In the genomic region with DNA sequence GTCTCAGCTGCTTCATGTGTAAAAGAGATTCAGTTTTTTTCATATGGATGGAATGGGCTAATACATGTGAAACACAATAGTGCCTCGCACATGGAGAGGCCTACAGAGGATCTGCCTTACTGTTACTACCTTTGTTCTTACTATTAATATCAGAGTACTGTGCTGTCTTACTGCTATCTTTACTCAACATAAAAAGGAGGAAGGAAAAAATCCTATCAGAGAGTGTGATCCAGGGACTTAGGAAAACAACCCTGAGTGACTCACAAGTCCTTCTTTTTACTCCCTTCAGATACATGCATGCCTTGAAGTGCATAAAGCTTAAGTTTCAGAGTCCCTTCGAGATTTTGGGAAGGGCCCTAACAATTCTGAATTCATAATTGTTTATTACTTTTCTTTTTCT, we compare ENCODE assay signal across 28 cellular contexts.
DNase-seq lines count a peak whose midpoint lies in the region; ATAC-seq, FAIRE-seq and TF ChIP-seq lines count a peak whose summit lies in the region.
"Had no signal": no experiment of that assay in that cellular context is flagged by ENCODE, and none has a peak within 500 bp of the region (broad histone marks: within the 10 kb centered on the region; RNA-seq: fewer than 3 reads in every experiment).

No MANE protein-coding gene starts in this region.

- peaks cover 33% of the 10 kb centered on the region for H3K36me3 Mint-ChIP-seq in HFFc6 (ENCODE audit: low read depth)
- H3K36me3 Mint-ChIP-seq: activated naive CD8-positive, alpha-beta T cell treated with anti-CD3 and anti-CD28 coated beads, Interleukin-2, amount 10 ng/mL, durations not matched to agents 7 days and 5 days; stimulated activated effector memory CD8-positive, alpha-beta T cell treated with anti-CD3 and anti-CD28 coated beads, Interleukin-12 subunit alpha, Interleukin-12 subunit beta, amount 100 ng/mL, for 72 hours had no signal

- H4K20me1 ChIP-seq in K562 (replicated peaks; ENCODE audit: control insufficient read depth, insufficient read depth, low read length): no peaks in the 10 kb centered on the region

- no peaks in the 10 kb centered on the region for H3K27me3 Mint-ChIP-seq in HFFc6 (ENCODE audit: insufficient read depth)
- H3K27me3 Mint-ChIP-seq: activated naive CD8-positive, alpha-beta T cell treated with anti-CD3 and anti-CD28 coated beads, Interleukin-2, amount 10 ng/mL, durations not matched to agents 7 days and 5 days had no signal

- H3K4me1 Mint-ChIP-seq in HFFc6 (ENCODE audit: low read depth): peaks cover 32% of the 10 kb centered on the region
- H3K4me1 Mint-ChIP-seq: activated naive CD8-positive, alpha-beta T cell treated with anti-CD3 and anti-CD28 coated beads, Interleukin-2, amount 10 ng/mL, durations not matched to agents 7 days and 5 days; stimulated activated effector memory CD8-positive, alpha-beta T cell treated with anti-CD3 and anti-CD28 coated beads, Interleukin-12 subunit alpha, Interleukin-12 subunit beta, amount 100 ng/mL, for 72 hours had no signal

- TF ChIP-seq CTCF in HFFc6 (IDR thresholded peaks at IDR 0.05) (no peak), K562 (IDR thresholded peaks at IDR 0.05 in 2 of 3, conservative IDR thresholded peaks at IDR 0.05 in 1 of 3; ENCODE audit: insufficient read depth in 2 of 3, low read depth in 1 of 3, low read length in 3 of 3) (no peak)

- CTCF ChIA-PET in K562 (lab: Yijun Ruan, JAX; ENCODE audit: low intra/inter-chr PET ratio): no interaction called here

- no peaks in the 10 kb centered on the region for H3K4me1 ChIP-seq in K562 (replicated peaks in 1 of 2; ENCODE audit: control insufficient read depth in 2 of 2, insufficient read depth in 2 of 2, low read length in 2 of 2)
- H3K4me1 ChIP-seq: sigmoid colon, suprapubic skin had no signal

- H3K9me3 Mint-ChIP-seq in HFFc6: no peaks in the 10 kb centered on the region
- H3K9me3 Mint-ChIP-seq: activated T-helper 1 cell treated with anti-CD3 and anti-CD28 coated beads, Interleukin-12 subunit alpha, Interleukin-12 subunit beta, Interleukin-2, Interleukin-4 antibody, amounts not matched to agents 30 ng/mL and 10 ng/mL and 1 ng/mL, durations not matched to agents 14 hours and 24 hours and 36 hours; stimulated activated effector memory CD8-positive, alpha-beta T cell treated with anti-CD3 and anti-CD28 coated beads, Interleukin-12 subunit alpha, Interleukin-12 subunit beta, amount 100 ng/mL, for 72 hours had no signal

- no peaks in the 10 kb centered on the region for H3K9me3 ChIP-seq in K562 (replicated peaks; ENCODE audit: control insufficient read depth, insufficient read depth, low read depth, low read length)
- H3K9me3 ChIP-seq: sigmoid colon, suprapubic skin had no signal

- no peaks in the 10 kb centered on the region for H3K79me2 ChIP-seq in K562 (ENCODE audit: control insufficient read depth, insufficient read depth, low read length)

- WGBS in K562 (ENCODE audit: insufficient coverage, low coverage, missing lambda C conversion rate): 28% methylated on average over 2 of the region's 2 CpGs

- no peak overlapping the region for H3K9ac ChIP-seq in K562 (ENCODE audit: insufficient read depth in 1 of 2, low read depth in 2 of 2, low read length in 2 of 2)

- TF ChIP-seq RAD21 in K562 (CRISPR knock-in tag; conservative IDR thresholded peaks at IDR 0.05 in 1 of 2, IDR thresholded peaks at IDR 0.05 in 1 of 2): no peak

- no peaks in the 10 kb centered on the region for H3K9me1 ChIP-seq in K562 (ENCODE audit: control insufficient read depth, insufficient read depth, low read length)

- in situ Hi-C loops in K562 (cut with MboI): no loop called here

- POLR2A ChIA-PET in K562 (lab: Yijun Ruan, JAX): no interaction called here

- H3K4me3 ChIP-seq in K562: no peak overlapping the region
- H3K4me3 ChIP-seq: sigmoid colon, suprapubic skin had no signal

- no peak for FAIRE-seq in K562 (lab: Jason Lieb, UNC)
- FAIRE-seq: bronchial epithelial cell, urothelium cell line had no signal

- no peak for TF ChIP-seq EP300 in K562 (IDR thresholded peaks at IDR 0.05; ENCODE audit: low read length)

- DNase-seq in AG08395 (ENCODE audit: low spot score): peak; percentile 14
- peak; percentile 26 for DNase-seq in HFFc6
- peak in 1 of 4 experiments; percentile 4 for DNase-seq in K562 (ENCODE audit: extremely low read depth in 1 of 4, low spot score in 3 of 4)
- peak; percentile 46 for DNase-seq in iris pigment epithelial cell (ENCODE audit: low read depth)
- DNase-seq in activated naive CD4-positive, alpha-beta T cell treated with Interleukin-2 at 50 U/mL for 16 hours: no peak
- DNase-seq in DMS 273 (lab: John Stamatoyannopoulos, UW; ENCODE audit: unreplicated experiment): no peak
- DNase-seq: activated CD4-positive, alpha-beta T cell treated with anti-CD3 and anti-CD28 coated beads for 4 hours; activated naive CD8-positive, alpha-beta T cell treated with anti-CD3 and anti-CD28 coated beads, Interleukin-2, amount 10 ng/mL, durations not matched to agents 7 days and 5 days; cortex of kidney; foreskin melanocyte; islet precursor cell; KG1; NCI-H1092; NCI-H1930; NCI-H226; OCI-M1; posterior cingulate gyrus; sigmoid colon; stimulated activated CD4-positive, alpha-beta T cell treated with anti-CD3 and anti-CD28 coated beads, Interleukin-1b, Interleukin-23, amount 100 ng/mL, for 48 hours; SW 1271 had no signal

- intact Hi-C loops in K562 (cut with micrococcal nuclease): no loop called here

- no peak overlapping the region for H3K27ac ChIP-seq in K562 (ENCODE audit: extremely low read depth, low read depth, low read length)
- H3K27ac ChIP-seq: sigmoid colon, suprapubic skin had no signal

- no peaks in the 10 kb centered on the region for H3K27me3 ChIP-seq in K562 (ENCODE audit: control insufficient read depth in 2 of 2, insufficient read depth in 2 of 2, low read length in 2 of 2)
- H3K27me3 ChIP-seq: sigmoid colon, suprapubic skin had no signal

- peaks cover 3% of the 10 kb centered on the region; the same call in 1 of the 3 replicates for H3K36me3 ChIP-seq in K562 (ENCODE audit: control insufficient read depth, insufficient read depth, low read length)
- H3K36me3 ChIP-seq: sigmoid colon had no signal

- no peak for TF ChIP-seq POLR2A in K562 (conservative IDR thresholded peaks at IDR 0.05)

- ATAC-seq in K562 (no peak; the same call in 1 of the 3 replicates), GM19023 (IDR thresholded peaks at IDR 0.05; ENCODE audit: unreplicated experiment) (no peak), GM21390 (IDR thresholded peaks at IDR 0.05; ENCODE audit: unreplicated experiment) (no peak)
- ATAC-seq: HCT116; stimulated activated effector memory CD8-positive, alpha-beta T cell treated with anti-CD3 and anti-CD28 coated beads, Interleukin-12 subunit alpha, Interleukin-12 subunit beta, amount 100 ng/mL, for 72 hours had no signal

- no peak overlapping the region for H3K4me2 ChIP-seq in K562 (ENCODE audit: insufficient read depth, low read length)

- peak overlapping the region; percentile 42 for H3K27ac Mint-ChIP-seq in HFFc6
- H3K27ac Mint-ChIP-seq: activated naive CD8-positive, alpha-beta T cell treated with anti-CD3 and anti-CD28 coated beads, Interleukin-2, amount 10 ng/mL, durations not matched to agents 7 days and 5 days; activated T-helper 1 cell treated with anti-CD3 and anti-CD28 coated beads, Interleukin-12 subunit alpha, Interleukin-12 subunit beta, Interleukin-2, Interleukin-4 antibody, amounts not matched to agents 30 ng/mL and 10 ng/mL and 1 ng/mL, durations not matched to agents 14 hours and 24 hours and 36 hours; stimulated activated effector memory CD8-positive, alpha-beta T cell treated with anti-CD3 and anti-CD28 coated beads, Interleukin-12 subunit alpha, Interleukin-12 subunit beta, amount 100 ng/mL, for 72 hours had no signal

- no TSS peak for BruUV-seq in K562 (replicated peaks; lab: Mats Ljungman, UMichigan)

- H3K4me3 Mint-ChIP-seq in HFFc6: no peak overlapping the region
- H3K4me3 Mint-ChIP-seq: activated naive CD8-positive, alpha-beta T cell treated with anti-CD3 and anti-CD28 coated beads, Interleukin-2, amount 10 ng/mL, durations not matched to agents 7 days and 5 days; activated T-helper 1 cell treated with anti-CD3 and anti-CD28 coated beads, Interleukin-12 subunit alpha, Interleukin-12 subunit beta, Interleukin-2, Interleukin-4 antibody, amounts not matched to agents 30 ng/mL and 10 ng/mL and 1 ng/mL, durations not matched to agents 14 hours and 24 hours and 36 hours; stimulated activated effector memory CD8-positive, alpha-beta T cell treated with anti-CD3 and anti-CD28 coated beads, Interleukin-12 subunit alpha, Interleukin-12 subunit beta, amount 100 ng/mL, for 72 hours had no signal

- no peak overlapping the region for H2AFZ ChIP-seq in K562 (ENCODE audit: low read depth, low read length)

TF ChIP-seq in K562, 482 proteins besides CTCF, POLR2A, EP300 and RAD21:
- TF ChIP-seq CTBP1 (IDR thresholded peaks at IDR 0.05; ENCODE audit: borderline replicate concordance) (no peak), FOSL1 (tag; conservative IDR thresholded peaks at IDR 0.05) (0 out of 2 replicates have a peak, but pooled peaks have one; percentile 23)
TF ChIP-seq in K562: peak in this region for 1.

Comparison
In these comparisons a context has a peak if more than half of its experiments do, and no peak if none do; other contexts are left out.
1. DNase-seq: peak in AG08395 (single experiment), HFFc6 (single experiment) and iris pigment epithelial cell (single experiment); none in activated naive CD4-positive, alpha-beta T cell treated with Interleukin-2 at 50 U/mL for 16 hours (single experiment) and DMS 273 (single experiment).